Comparison of ENCODE assay signal across 30 cellular contexts in the genomic region with DNA sequence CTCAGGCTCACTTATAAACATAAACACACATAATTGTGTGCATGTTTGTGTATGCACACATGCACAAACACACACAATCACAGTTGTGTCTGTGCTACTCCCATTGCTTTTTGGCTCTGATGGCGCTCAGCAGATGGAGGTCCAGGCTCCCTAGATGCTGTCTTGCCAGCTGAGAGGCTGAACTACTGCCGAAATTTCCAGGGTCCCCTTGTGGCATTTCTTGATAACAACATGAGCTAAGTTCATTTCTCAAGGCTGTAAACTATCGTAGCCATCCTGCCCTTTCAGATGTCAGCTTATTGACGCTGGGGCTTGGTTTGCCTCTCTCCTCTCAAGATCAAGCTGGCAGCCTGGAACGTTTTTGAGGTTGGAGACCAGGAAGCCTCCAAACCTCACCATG.
DNase-seq lines count a peak whose midpoint lies in the region; ATAC-seq and TF ChIP-seq lines count a peak whose summit lies in the region.
"Had no signal": no experiment of that assay in that cellular context is flagged by ENCODE, and none has a peak within 500 bp of the region (broad histone marks: within the 10 kb centered on the region; RNA-seq: fewer than 3 reads in every experiment).

No MANE protein-coding gene starts in this region.

- intact Hi-C loops in left cardiac atrium (cut with DNase I) = no loop called here

- WGBS in SK-N-SH (ENCODE audit: low lambda C conversion rate) = 10% methylated on average over 5 of the region's 5 CpGs

- CTCF ChIA-PET in SK-N-SH (lab: Yijun Ruan, JAX) = no interaction called here

- ATAC-seq in SK-N-SH treated with all-trans-retinoic acid at 6 μM for 48 hours (0 out of 3 replicates have a peak, but pooled peaks have one; percentile 47), left cardiac atrium (no peak)
- ATAC-seq: activated naive CD4-positive, alpha-beta T cell treated with anti-CD3 and anti-CD28 coated beads, Interleukin-2, amount 50 U/mL, for 72 hours; CD8-positive, alpha-beta T cell; left colon; mucosa of descending colon; natural killer cell; upper lobe of right lung had no signal

- H3K9me2 ChIP-seq in SK-N-SH = no peaks in the 10 kb centered on the region

- H3K27ac ChIP-seq in SK-N-SH (ENCODE audit: low read depth in 2 of 2, low read length in 1 of 2) = no peak overlapping the region
- H3K27ac ChIP-seq: PC-9, upper lobe of right lung, VCaP had no signal

- TF ChIP-seq RAD21 in SK-N-SH (IDR thresholded peaks at IDR 0.05; ENCODE audit: low read length) = no peak

- no peaks in the 10 kb centered on the region for H3K79me2 ChIP-seq in SK-N-SH (ENCODE audit: insufficient read depth)

- POLR2A ChIA-PET in SK-N-SH (lab: Yijun Ruan, JAX) = no interaction called here

- no peaks in the 10 kb centered on the region for H4K20me1 ChIP-seq in SK-N-SH (ENCODE audit: insufficient read depth)

- TF ChIP-seq CTCF in SK-N-SH (IDR thresholded peaks at IDR 0.05) = no peak

- no peak overlapping the region for H3K9ac ChIP-seq in SK-N-SH

- no peak overlapping the region for H3K4me3 ChIP-seq in SK-N-SH (ENCODE audit: low read depth in 2 of 2, low read length in 1 of 2)
- H3K4me3 ChIP-seq: mucosa of descending colon, PC-9, upper lobe of right lung had no signal

- H2AFZ ChIP-seq in SK-N-SH (ENCODE audit: low read depth) = no peak overlapping the region
- H2AFZ ChIP-seq: PC-9 had no signal

- no peak overlapping the region for H3K4me2 ChIP-seq in SK-N-SH
- H3K4me2 ChIP-seq: PC-9 had no signal

- no peak for DNase-seq in SK-N-SH
- peak; percentile 2 for DNase-seq in LHCN-M2 (ENCODE audit: low read depth)
- peak; percentile 36 for DNase-seq in UCSD-AML1 (lab: John Stamatoyannopoulos, UW; ENCODE audit: unreplicated experiment)
- no peak for DNase-seq in left cardiac atrium
- DNase-seq in stimulated activated CD4-positive, alpha-beta T cell treated with anti-CD3 and anti-CD28 coated beads, Interleukin-2, amount 100 ng/mL, for 24 hours = no peak
- no peak for DNase-seq in SHP77 (lab: John Stamatoyannopoulos, UW)
- DNase-seq in HuH-7.5 (ENCODE audit: low spot score) = no peak
- DNase-seq: activated CD4-positive, alpha-beta T cell treated with anti-CD3 and anti-CD28 coated beads for 4 hours; activated CD8-positive, alpha-beta memory T cell treated with anti-CD3 and anti-CD28 coated beads for 24 hours; amygdala; GOT3; hippocampal formation; left colon; mucosa of descending colon; natural killer cell; NCI-H1105; NCI-H1930; NCI-H2171 treated with DMSO at 0.1 percent for 48 hours; NCI-H524; occipital lobe; PC-9; Right ventricle myocardium superior; stimulated activated naive CD4-positive, alpha-beta T cell treated with Interleukin-2 at 50 U/mL for 16 hours; SW 1271; T-helper 9 cell; upper lobe of right lung had no signal

- no peaks in the 10 kb centered on the region for H3K27me3 ChIP-seq in SK-N-SH (ENCODE audit: insufficient read depth)
- H3K27me3 ChIP-seq: upper lobe of right lung had no signal

- no peaks in the 10 kb centered on the region for H3F3A ChIP-seq in SK-N-SH (replicated peaks; ENCODE audit: insufficient read depth)

- no peaks in the 10 kb centered on the region for H3K9me3 ChIP-seq in SK-N-SH
- H3K9me3 ChIP-seq: mucosa of descending colon, upper lobe of right lung had no signal

- no peaks in the 10 kb centered on the region for H3K36me3 ChIP-seq in SK-N-SH (replicated peaks in 1 of 2; ENCODE audit: control insufficient read depth in 1 of 2, insufficient read depth in 2 of 2, low read length in 1 of 2)
- H3K36me3 ChIP-seq: upper lobe of right lung had no signal

- no peak for TF ChIP-seq EP300 in SK-N-SH (IDR thresholded peaks at IDR 0.05; ENCODE audit: borderline replicate concordance in 1 of 2, low read depth in 1 of 2, low read length in 1 of 2)

- no peaks in the 10 kb centered on the region for H3K4me1 ChIP-seq in SK-N-SH (ENCODE audit: control insufficient read depth in 1 of 2, insufficient read depth in 2 of 2, low read depth in 1 of 2, low read length in 1 of 2)
- H3K4me1 ChIP-seq: upper lobe of right lung had no signal

TF ChIP-seq in SK-N-SH treated with all-trans-retinoic acid at 6 μM for 48 hours, 23 proteins besides CTCF, POLR2A, EP300 and RAD21:
- no peak for TF ChIP-seq ZNF70 (CRISPR knock-in tag; IDR thresholded peaks at IDR 0.05)
- no peak for TF ChIP-seq GLIS3 (CRISPR knock-in tag; IDR thresholded peaks at IDR 0.05)
- no peak for TF ChIP-seq ZNF8 (CRISPR knock-in tag; IDR thresholded peaks at IDR 0.05)

TF ChIP-seq in SK-N-SH, 30 proteins besides CTCF, POLR2A, EP300 and RAD21 (continues in another document):
- no peak for TF ChIP-seq FOXJ3 (CRISPR knock-in tag; IDR thresholded peaks at IDR 0.05)
- no peak for TF ChIP-seq MEF2A (IDR thresholded peaks at IDR 0.05; ENCODE audit: borderline replicate concordance, low read depth)
- TF ChIP-seq RCOR1 (IDR thresholded peaks at IDR 0.05; ENCODE audit: low read length) = no peak
- TF ChIP-seq, protein P1, sequence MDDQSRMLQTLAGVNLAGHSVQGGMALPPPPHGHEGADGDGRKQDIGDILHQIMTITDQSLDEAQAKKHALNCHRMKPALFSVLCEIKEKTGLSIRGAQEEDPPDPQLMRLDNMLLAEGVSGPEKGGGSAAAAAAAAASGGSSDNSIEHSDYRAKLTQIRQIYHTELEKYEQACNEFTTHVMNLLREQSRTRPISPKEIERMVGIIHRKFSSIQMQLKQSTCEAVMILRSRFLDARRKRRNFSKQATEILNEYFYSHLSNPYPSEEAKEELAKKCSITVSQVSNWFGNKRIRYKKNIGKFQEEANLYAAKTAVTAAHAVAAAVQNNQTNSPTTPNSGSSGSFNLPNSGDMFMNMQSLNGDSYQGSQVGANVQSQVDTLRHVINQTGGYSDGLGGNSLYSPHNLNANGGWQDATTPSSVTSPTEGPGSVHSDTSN (IDR thresholded peaks at IDR 0.05) = no peak
- no peak for TF ChIP-seq SIN3A (IDR thresholded peaks at IDR 0.05; ENCODE audit: borderline replicate concordance, low read depth, low read length)
- TF ChIP-seq, protein P2, sequence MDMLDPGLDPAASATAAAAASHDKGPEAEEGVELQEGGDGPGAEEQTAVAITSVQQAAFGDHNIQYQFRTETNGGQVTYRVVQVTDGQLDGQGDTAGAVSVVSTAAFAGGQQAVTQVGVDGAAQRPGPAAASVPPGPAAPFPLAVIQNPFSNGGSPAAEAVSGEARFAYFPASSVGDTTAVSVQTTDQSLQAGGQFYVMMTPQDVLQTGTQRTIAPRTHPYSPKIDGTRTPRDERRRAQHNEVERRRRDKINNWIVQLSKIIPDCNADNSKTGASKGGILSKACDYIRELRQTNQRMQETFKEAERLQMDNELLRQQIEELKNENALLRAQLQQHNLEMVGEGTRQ (IDR thresholded peaks at IDR 0.05; ENCODE audit: borderline replicate concordance, low read depth, low read length) = no peak
- TF ChIP-seq, protein P3, sequence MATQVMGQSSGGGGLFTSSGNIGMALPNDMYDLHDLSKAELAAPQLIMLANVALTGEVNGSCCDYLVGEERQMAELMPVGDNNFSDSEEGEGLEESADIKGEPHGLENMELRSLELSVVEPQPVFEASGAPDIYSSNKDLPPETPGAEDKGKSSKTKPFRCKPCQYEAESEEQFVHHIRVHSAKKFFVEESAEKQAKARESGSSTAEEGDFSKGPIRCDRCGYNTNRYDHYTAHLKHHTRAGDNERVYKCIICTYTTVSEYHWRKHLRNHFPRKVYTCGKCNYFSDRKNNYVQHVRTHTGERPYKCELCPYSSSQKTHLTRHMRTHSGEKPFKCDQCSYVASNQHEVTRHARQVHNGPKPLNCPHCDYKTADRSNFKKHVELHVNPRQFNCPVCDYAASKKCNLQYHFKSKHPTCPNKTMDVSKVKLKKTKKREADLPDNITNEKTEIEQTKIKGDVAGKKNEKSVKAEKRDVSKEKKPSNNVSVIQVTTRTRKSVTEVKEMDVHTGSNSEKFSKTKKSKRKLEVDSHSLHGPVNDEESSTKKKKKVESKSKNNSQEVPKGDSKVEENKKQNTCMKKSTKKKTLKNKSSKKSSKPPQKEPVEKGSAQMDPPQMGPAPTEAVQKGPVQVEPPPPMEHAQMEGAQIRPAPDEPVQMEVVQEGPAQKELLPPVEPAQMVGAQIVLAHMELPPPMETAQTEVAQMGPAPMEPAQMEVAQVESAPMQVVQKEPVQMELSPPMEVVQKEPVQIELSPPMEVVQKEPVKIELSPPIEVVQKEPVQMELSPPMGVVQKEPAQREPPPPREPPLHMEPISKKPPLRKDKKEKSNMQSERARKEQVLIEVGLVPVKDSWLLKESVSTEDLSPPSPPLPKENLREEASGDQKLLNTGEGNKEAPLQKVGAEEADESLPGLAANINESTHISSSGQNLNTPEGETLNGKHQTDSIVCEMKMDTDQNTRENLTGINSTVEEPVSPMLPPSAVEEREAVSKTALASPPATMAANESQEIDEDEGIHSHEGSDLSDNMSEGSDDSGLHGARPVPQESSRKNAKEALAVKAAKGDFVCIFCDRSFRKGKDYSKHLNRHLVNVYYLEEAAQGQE (IDR thresholded peaks at IDR 0.05; ENCODE audit: low read depth, low read length) = no peak
- no peak for TF ChIP-seq SMC3 (IDR thresholded peaks at IDR 0.05; ENCODE audit: low read depth, low read length)
- TF ChIP-seq, protein P4, sequence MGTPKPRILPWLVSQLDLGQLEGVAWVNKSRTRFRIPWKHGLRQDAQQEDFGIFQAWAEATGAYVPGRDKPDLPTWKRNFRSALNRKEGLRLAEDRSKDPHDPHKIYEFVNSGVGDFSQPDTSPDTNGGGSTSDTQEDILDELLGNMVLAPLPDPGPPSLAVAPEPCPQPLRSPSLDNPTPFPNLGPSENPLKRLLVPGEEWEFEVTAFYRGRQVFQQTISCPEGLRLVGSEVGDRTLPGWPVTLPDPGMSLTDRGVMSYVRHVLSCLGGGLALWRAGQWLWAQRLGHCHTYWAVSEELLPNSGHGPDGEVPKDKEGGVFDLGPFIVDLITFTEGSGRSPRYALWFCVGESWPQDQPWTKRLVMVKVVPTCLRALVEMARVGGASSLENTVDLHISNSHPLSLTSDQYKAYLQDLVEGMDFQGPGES (IDR thresholded peaks at IDR 0.05; ENCODE audit: low read depth, low read length) = no peak
- no peak for TF ChIP-seq TEAD4 (IDR thresholded peaks at IDR 0.05; ENCODE audit: borderline replicate concordance, insufficient read depth)

Comparison
In these comparisons a context has a peak if more than half of its experiments do, and no peak if none do; other contexts are left out.
1. DNase-seq: peak in LHCN-M2 (single experiment) and UCSD-AML1 (single experiment); none in SK-N-SH (single experiment), left cardiac atrium (single experiment), stimulated activated CD4-positive, alpha-beta T cell treated with anti-CD3 and anti-CD28 coated beads, Interleukin-2, amount 100 ng/mL, for 24 hours (0 of 2), SHP77 (0 of 2) and HuH-7.5 (single experiment).